12 cellular contexts compared by ENCODE assay signal in genomic region chr7:25087855-25088254, GRCh38. TPM values are rescaled to one million over a fixed set of nuclear protein-coding genes. Genes with fewer than 3 reads are reported as not detected.
DNase-seq lines count a peak whose midpoint lies in the region; ATAC-seq and TF ChIP-seq lines count a peak whose summit lies in the region.
"Had no signal": no experiment of that assay in that cellular context is flagged by ENCODE, and none has a peak within 500 bp of the region (broad histone marks: within the 10 kb centered on the region; RNA-seq: fewer than 3 reads in every experiment).

No MANE protein-coding gene starts in this region.

- peaks cover 9% of the 10 kb centered on the region; the same call in 1 of the 2 replicates for H3K9me3 ChIP-seq in OCI-LY7 (ENCODE audit: low read length)
- H3K9me3 ChIP-seq: thyroid gland had no signal

- H3K4me1 ChIP-seq in OCI-LY7 (ENCODE audit: insufficient read depth, low read length, poor library complexity, severe bottlenecking), result peaks cover 42% of the 10 kb centered on the region
- H3K4me1 ChIP-seq: thyroid gland had no signal

- H3K36me3 ChIP-seq in OCI-LY7 (ENCODE audit: insufficient read depth, low read length), result no peaks in the 10 kb centered on the region
- H3K36me3 ChIP-seq: thyroid gland had no signal

- peak overlapping the region; percentile 38 for H3K4me2 ChIP-seq in OCI-LY7 (ENCODE audit: low read length)
- H3K4me2 ChIP-seq: GM23338 had no signal

- ATAC-seq in GM18511 (IDR thresholded peaks at IDR 0.05; ENCODE audit: unreplicated experiment) (peak; percentile 99), GM21526 (IDR thresholded peaks at IDR 0.05; ENCODE audit: low FRiP score, unreplicated experiment) (peak; percentile 85), HG03108 (IDR thresholded peaks at IDR 0.05; ENCODE audit: unreplicated experiment) (peak; percentile 87)
- ATAC-seq: GM23338 had no signal

- TF ChIP-seq CTCF in OCI-LY7 (conservative IDR thresholded peaks at IDR 0.05; ENCODE audit: low read length), result no peak

- no peak overlapping the region for H3K27ac ChIP-seq in OCI-LY7 (ENCODE audit: low read depth, low read length, poor library complexity, severe bottlenecking)
- H3K27ac ChIP-seq: thyroid gland had no signal

- H3K79me2 ChIP-seq in OCI-LY7 (ENCODE audit: insufficient read depth, low read depth, low read length), result no peaks in the 10 kb centered on the region

- CTCF ChIA-PET in OCI-LY7 (lab: Charles Lee; ENCODE audit: unreplicated experiment), result no interaction called here

- no peak overlapping the region for H3K4me3 ChIP-seq in OCI-LY7 (ENCODE audit: low read depth, low read length, poor library complexity, severe bottlenecking)
- H3K4me3 ChIP-seq: GM23338, thyroid gland had no signal

- DNase-seq in OCI-LY7 (ENCODE audit: low spot score), result peak; percentile 72
- no peak for DNase-seq in mesenteric fat pad (ENCODE audit: low spot score)
- DNase-seq in OCI-M1 (lab: John Stamatoyannopoulos, UW), result no peak
- no peak for DNase-seq in T-helper 1 cell
- no peak for DNase-seq in H4 (ENCODE audit: low spot score)
- DNase-seq: activated CD4-positive, alpha-beta T cell treated with anti-CD3 and anti-CD28 coated beads for 1 hour; activated naive CD8-positive, alpha-beta T cell treated with anti-CD3 and anti-CD28 coated beads, Interleukin-2, amount 10 ng/mL, durations not matched to agents 7 days and 5 days; thyroid gland had no signal

- intact Hi-C loops in OCI-LY7 (cut with micrococcal nuclease; ENCODE audit: unreplicated experiment), result no loop called here

- no TSS peak for BruUV-seq in OCI-LY7 (replicated peaks; lab: Mats Ljungman, UMichigan)

- H3K9me2 ChIP-seq in OCI-LY7 (ENCODE audit: insufficient read depth, low read length), result no peaks in the 10 kb centered on the region

- no peaks in the 10 kb centered on the region for H4K20me1 ChIP-seq in OCI-LY7 (ENCODE audit: insufficient read depth, low read length)

- POLR2A ChIA-PET in OCI-LY7 (lab: Charles Lee), result no interaction called here

- H2AFZ ChIP-seq in OCI-LY7 (ENCODE audit: low read length), result no peak overlapping the region
- H2AFZ ChIP-seq: GM23338 had no signal

RNA-seq across cellular contexts. Expression of gene CYCS, which starts 37.2 kb away (rescaled TPM):
- 65.2 and 68.7 TPM in 2 replicates for total RNA-seq in OCI-LY7 (2014; rRNA removed; shearing (Covaris generic))
- total RNA-seq in OCI-LY7 (2022) (153 and 175 TPM in 2 replicates), mesenteric fat pad (107 TPM)
- total RNA-seq in H4 (2014; rRNA removed; shearing (Covaris generic)), result 338 and 389 TPM in 2 replicates
